In the genomic region with DNA sequence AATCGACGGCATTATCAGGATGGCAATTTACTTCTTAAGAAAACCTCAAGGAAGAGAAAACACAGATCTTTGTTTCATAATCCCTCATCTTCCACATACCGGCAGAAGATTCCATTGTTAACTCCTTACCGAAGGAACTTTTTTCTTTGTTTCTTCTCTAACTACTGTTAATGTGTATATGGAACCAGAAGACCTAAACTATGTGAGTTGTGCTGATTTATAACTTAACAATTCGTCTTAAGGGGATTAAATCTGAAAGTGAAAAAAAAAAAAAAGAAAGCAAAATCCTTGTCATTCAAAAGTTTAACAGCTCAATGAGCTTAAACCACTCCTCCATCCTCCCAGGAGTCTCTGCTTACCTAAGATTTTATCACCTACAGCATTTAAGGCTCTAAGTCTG, we compare ENCODE assay signal across 13 cellular contexts. TPM values are rescaled to one million over a fixed set of nuclear protein-coding genes. Genes with fewer than 3 reads are reported as not detected.
DNase-seq lines count a peak whose midpoint lies in the region; TF ChIP-seq lines count a peak whose summit lies in the region.
"Had no signal": no experiment of that assay in that cellular context is flagged by ENCODE, and none has a peak within 500 bp of the region (broad histone marks: within the 10 kb centered on the region; RNA-seq: fewer than 3 reads in every experiment).

No MANE protein-coding gene starts in this region.

- H3K27me3 Mint-ChIP-seq in H9 (ENCODE audit: low read depth) (no peaks in the 10 kb centered on the region; the same call in 1 of the 2 replicates), nephron (ENCODE audit: low read depth) (no peaks in the 10 kb centered on the region), progenitor cell of endocrine pancreas (peaks cover 14% of the 10 kb centered on the region)

- H3T11ph ChIP-seq in H9 (ENCODE audit: low read length), result no peak overlapping the region

- H3K27ac ChIP-seq in H9 (ENCODE audit: insufficient read length, low read depth, low read length), result no peak overlapping the region
- H3K27ac ChIP-seq: BLaER1 treated with 17β-estradiol and CSF1 and Interleukin-3, amounts not matched to agents 10 nM and 100 nM had no signal

- H3K23ac ChIP-seq in H9 (ENCODE audit: insufficient read length, low read depth, low read length), result no peak overlapping the region

- H2AFZ ChIP-seq in H9 (ENCODE audit: low read length), result peak overlapping the region; percentile 56

- DNase-seq in H9, result no peak
- DNase-seq in epithelial cell of proximal tubule (ENCODE audit: low read depth), result peak; percentile 10
- peak; percentile 83 for DNase-seq in retinal pigment epithelial cell (ENCODE audit: low read depth)
- no peak for DNase-seq in stimulated activated naive CD4-positive, alpha-beta T cell (lab: John Stamatoyannopoulos, UW)
- DNase-seq in NCI-H1436 (lab: John Stamatoyannopoulos, UW), result no peak
- no peak for DNase-seq in progenitor cell of endocrine pancreas (ENCODE audit: low spot score, unreplicated experiment)
- DNase-seq: CD8-positive, alpha-beta T cell; IMR-90 had no signal

- no peak overlapping the region for H3K4me2 ChIP-seq in H9 (ENCODE audit: insufficient read depth, insufficient read length, low read length)
- H3K4me2 ChIP-seq: BLaER1 treated with 17β-estradiol and CSF1 and Interleukin-3, amounts not matched to agents 10 nM and 100 nM had no signal

- H3K4me3 Mint-ChIP-seq in H9 (no peak overlapping the region), nephron (no peak overlapping the region), progenitor cell of endocrine pancreas (ENCODE audit: low read depth) (no peak overlapping the region)
- H3K4me3 Mint-ChIP-seq: B cell; CD8-positive, alpha-beta T cell had no signal

- no peak overlapping the region for H3K14ac ChIP-seq in H9 (ENCODE audit: insufficient read depth, low read length)

- H3K79me1 ChIP-seq in H9 (ENCODE audit: insufficient read depth, low read depth, low read length, poor library complexity, severe bottlenecking), result no peaks in the 10 kb centered on the region

- no peaks in the 10 kb centered on the region for H3K23me2 ChIP-seq in H9 (ENCODE audit: insufficient read length, low read depth, low read length, poor library complexity, severe bottlenecking)

- no peak overlapping the region for H3K18ac ChIP-seq in H9 (ENCODE audit: insufficient read length, low read depth, low read length)

- H2BK20ac ChIP-seq in H9 (ENCODE audit: low read depth, low read length, poor library complexity, severe bottlenecking), result no peak overlapping the region

- H3K4me3 ChIP-seq in epithelial cell of proximal tubule (ENCODE audit: low read depth, low read length) (no peak overlapping the region), retinal pigment epithelial cell (ENCODE audit: low read length) (peak overlapping the region; percentile 27)
- H3K4me3 ChIP-seq: BLaER1 treated with 17β-estradiol and CSF1 and Interleukin-3, amounts not matched to agents 10 nM and 100 nM; K562 had no signal

- H3K27ac Mint-ChIP-seq in H9 (peak overlapping the region in 1 of 3 experiments; percentile 27; a peak in 1 of 7 replicates), nephron (peak overlapping the region; percentile 5 to 40 (median 8)), progenitor cell of endocrine pancreas (no peak overlapping the region)
- H3K27ac Mint-ChIP-seq: B cell; CD8-positive, alpha-beta T cell had no signal

- H2BK5ac ChIP-seq in H9 (ENCODE audit: insufficient read length, low read length), result no peak overlapping the region

- H3K4ac ChIP-seq in H9 (ENCODE audit: low read depth, low read length), result no peak overlapping the region

- TF ChIP-seq CTCF in H9 (conservative IDR thresholded peaks at IDR 0.05) (no peak), epithelial cell of proximal tubule (conservative IDR thresholded peaks at IDR 0.05; ENCODE audit: low read depth, low read length) (no peak), nephron (IDR thresholded peaks at IDR 0.05; ENCODE audit: unreplicated experiment in 3 of 3) (no peak), retinal pigment epithelial cell (conservative IDR thresholded peaks at IDR 0.05; ENCODE audit: low read depth, low read length) (no peak), progenitor cell of endocrine pancreas (IDR thresholded peaks at IDR 0.05; ENCODE audit: unreplicated experiment) (no peak)

- H3K9ac ChIP-seq in H9 (ENCODE audit: extremely low read depth, insufficient read length, low read length), result no peak overlapping the region
- H3K9ac ChIP-seq: BLaER1 treated with 17β-estradiol and CSF1 and Interleukin-3, amounts not matched to agents 10 nM and 100 nM had no signal

- H3K4me1 ChIP-seq in H9 (ENCODE audit: insufficient read depth, low read length), result no peaks in the 10 kb centered on the region
- H3K4me1 ChIP-seq: BLaER1 treated with 17β-estradiol and CSF1 and Interleukin-3, amounts not matched to agents 10 nM and 100 nM had no signal

- H3K79me2 ChIP-seq in H9 (ENCODE audit: insufficient read depth, low read length), result no peaks in the 10 kb centered on the region

- no peak overlapping the region for H4K91ac ChIP-seq in H9 (ENCODE audit: insufficient read length, low read depth, low read length)

- H4K20me1 ChIP-seq in H9 (ENCODE audit: control insufficient read depth, insufficient read depth, insufficient read length), result no peaks in the 10 kb centered on the region
- H4K20me1 ChIP-seq: BLaER1 treated with 17β-estradiol and CSF1 and Interleukin-3, amounts not matched to agents 10 nM and 100 nM had no signal

- no CpG with 5 or more reads among the region's 5 CpGs for WGBS in H9 (ENCODE audit: extremely low coverage, insufficient read length, low lambda C conversion rate)

- H2BK120ac ChIP-seq in H9 (ENCODE audit: low read depth, low read length, poor library complexity, severe bottlenecking), result no peak overlapping the region

- no peak overlapping the region for H3K56ac ChIP-seq in H9 (ENCODE audit: insufficient read length, low read depth, low read length)

- peaks cover 0 to 8% of the 10 kb centered on the region in 2 experiments; a peak in 3 of 5 replicates for H3K9me3 Mint-ChIP-seq in H9
- peaks cover 9% of the 10 kb centered on the region for H3K9me3 Mint-ChIP-seq in nephron
- peaks cover 8% of the 10 kb centered on the region for H3K9me3 Mint-ChIP-seq in progenitor cell of endocrine pancreas (ENCODE audit: low read depth)
- H3K9me3 Mint-ChIP-seq: CD8-positive, alpha-beta T cell had no signal

- no peak overlapping the region for H2AK5ac ChIP-seq in H9 (ENCODE audit: insufficient read length, low read length)

- H2BK12ac ChIP-seq in H9 (ENCODE audit: insufficient read length, low read depth, low read length), result no peak overlapping the region

- H3K4me1 Mint-ChIP-seq in H9 (peaks cover 7 to 9% of the 10 kb centered on the region in 2 experiments), nephron (peaks cover 5% of the 10 kb centered on the region), progenitor cell of endocrine pancreas (ENCODE audit: low read depth) (peaks cover 2% of the 10 kb centered on the region)
- H3K4me1 Mint-ChIP-seq: B cell had no signal

- no peak overlapping the region for H2BK15ac ChIP-seq in H9 (ENCODE audit: low read depth, low read length)

- H3K27me3 ChIP-seq in H9 (ENCODE audit: insufficient read depth, low read length), result no peaks in the 10 kb centered on the region
- H3K27me3 ChIP-seq: BLaER1 treated with 17β-estradiol and CSF1 and Interleukin-3, amounts not matched to agents 10 nM and 100 nM had no signal

- no peak overlapping the region for H4K5ac ChIP-seq in H9 (ENCODE audit: insufficient read length, low read depth, low read length)

- H3K9me3 ChIP-seq in H9 (ENCODE audit: control insufficient read depth, low read depth, low read length), result no peaks in the 10 kb centered on the region

- H3K36me3 Mint-ChIP-seq in H9 (ENCODE audit: insufficient read depth in 1 of 3, low read depth in 3 of 3), result no peaks in the 10 kb centered on the region; a peak in 1 of 7 replicates
- no peaks in the 10 kb centered on the region for H3K36me3 Mint-ChIP-seq in nephron (ENCODE audit: low read depth)
- no peaks in the 10 kb centered on the region for H3K36me3 Mint-ChIP-seq in progenitor cell of endocrine pancreas (ENCODE audit: insufficient read depth)
- H3K36me3 Mint-ChIP-seq: CD8-positive, alpha-beta T cell had no signal

- no peak overlapping the region for H4K8ac ChIP-seq in H9 (replicated peaks; ENCODE audit: insufficient read length, low read depth, low read length)

RNA-seq across cellular contexts. Expression of a gene that starts 0.6 kb away (rescaled TPM):
- total RNA-seq in H9 (2021) (not detected in 2 replicates), epithelial cell of proximal tubule (not detected in 2 replicates), progenitor cell of endocrine pancreas (not detected in 2 replicates)
- total RNA-seq: A172; B cell; CD8-positive, alpha-beta T cell; IMR-90; K562 had no signal

RNA-seq across cellular contexts. Expression of a gene that starts 33.9 kb away (rescaled TPM):
- not detected in 2 replicates for total RNA-seq in H9 (2021)
- total RNA-seq in epithelial cell of proximal tubule, result not detected in 2 replicates
- total RNA-seq in progenitor cell of endocrine pancreas, result not detected in 2 replicates
- total RNA-seq: A172; B cell; CD8-positive, alpha-beta T cell; IMR-90; K562 had no signal

RNA-seq across cellular contexts. Expression of a gene that starts 35.5 kb away (rescaled TPM):
- not detected in 2 replicates for total RNA-seq in H9 (2021)
- total RNA-seq in epithelial cell of proximal tubule, result not detected in 2 replicates
- total RNA-seq in progenitor cell of endocrine pancreas, result not detected in 2 replicates
- total RNA-seq: A172; B cell; CD8-positive, alpha-beta T cell; IMR-90; K562 had no signal

RNA-seq across cellular contexts. Expression of a gene that starts 53.3 kb away (rescaled TPM):
- total RNA-seq in H9 (2021), result not detected in 2 replicates
- total RNA-seq in epithelial cell of proximal tubule, result not detected in 2 replicates
- not detected in 2 replicates for total RNA-seq in progenitor cell of endocrine pancreas
- total RNA-seq: A172; B cell; CD8-positive, alpha-beta T cell; IMR-90; K562 had no signal

Comparison
In these comparisons a context has a peak if more than half of its experiments do, and no peak if none do; other contexts are left out.
1. DNase-seq: peak in epithelial cell of proximal tubule (single experiment) and retinal pigment epithelial cell (single experiment); none in H9 (single experiment), stimulated activated naive CD4-positive, alpha-beta T cell (0 of 6), NCI-H1436 (single experiment) and progenitor cell of endocrine pancreas (single experiment).